ENCODE assay signal across 29 cellular contexts in the genomic region with DNA sequence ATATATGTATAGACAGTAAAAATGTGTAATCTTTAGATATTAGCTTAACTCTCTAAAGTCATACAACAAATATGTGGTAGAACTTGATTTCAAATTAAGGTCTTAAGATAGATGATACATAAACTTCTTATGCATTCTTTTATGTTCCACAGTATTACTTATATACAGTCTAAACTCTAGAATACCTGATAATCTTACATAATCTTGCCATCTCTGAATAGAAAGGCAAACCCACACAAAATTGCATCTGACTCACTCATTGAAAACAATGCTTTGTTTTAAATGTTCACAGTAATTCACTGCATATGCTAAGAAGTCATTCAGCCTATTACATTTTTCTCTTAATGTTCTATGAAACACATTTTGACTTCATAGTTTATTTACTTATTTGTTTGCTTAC. TPM values are rescaled to one million over a fixed set of nuclear protein-coding genes. Genes with fewer than 3 reads are reported as not detected.
DNase-seq lines count a peak whose midpoint lies in the region; FAIRE-seq and TF ChIP-seq lines count a peak whose summit lies in the region.
"Had no signal": no experiment of that assay in that cellular context is flagged by ENCODE, and none has a peak within 500 bp of the region (broad histone marks: within the 10 kb centered on the region; RNA-seq: fewer than 3 reads in every experiment).

No MANE protein-coding gene starts in this region.

- H3K79me2 ChIP-seq in astrocyte (ENCODE audit: insufficient read depth, low read length): no peaks in the 10 kb centered on the region
- H3K79me2 ChIP-seq: hepatocyte had no signal

- H3K9ac ChIP-seq in astrocyte (ENCODE audit: low read length) (no peak overlapping the region), colonic mucosa (ENCODE audit: low read depth in 2 of 2, low read length in 2 of 2) (no peak overlapping the region)

- H3K27ac Mint-ChIP-seq in astrocyte (ENCODE audit: unreplicated experiment) (no peak overlapping the region), type B pancreatic cell (peak overlapping the region; percentile 46)
- no peak overlapping the region for H3K27ac Mint-ChIP-seq in activated T-helper 2 cell treated with anti-CD3 and anti-CD28 coated beads, Interferon-gamma antibody, Interleukin-2, Interleukin-4, amounts not matched to agents 10 μg/mL and 5 μg/mL and 100 μg/mL, durations not matched to agents 14 hours and 24 hours and 36 hours
- H3K27ac Mint-ChIP-seq: activated CD8-positive, alpha-beta T cell treated with anti-CD3 and anti-CD28 coated beads, Interleukin-2, amount 10 ng/mL, durations not matched to agents 7 days and 5 days; CD8-positive, alpha-beta T cell; progenitor cell of endocrine pancreas; T-helper 17 cell had no signal

- intact Hi-C loops in colonic mucosa (cut with DNase I): no loop called here
- intact Hi-C loops in activated T-helper 2 cell treated with anti-CD3 and anti-CD28 coated beads, Interferon-gamma antibody, Interleukin-2, Interleukin-4, amounts not matched to agents 10 μg/mL and 5 μg/mL and 100 μg/mL, durations not matched to agents 14 hours and 24 hours and 36 hours (cut with micrococcal nuclease): no loop called here

- H3K9me3 Mint-ChIP-seq in astrocyte (ENCODE audit: unreplicated experiment) (peaks cover 3% of the 10 kb centered on the region), type B pancreatic cell (peaks cover 4% of the 10 kb centered on the region)
- H3K9me3 Mint-ChIP-seq in activated T-helper 2 cell treated with anti-CD3 and anti-CD28 coated beads, Interferon-gamma antibody, Interleukin-2, Interleukin-4, amounts not matched to agents 10 μg/mL and 5 μg/mL and 100 μg/mL, durations not matched to agents 14 hours and 24 hours and 36 hours: peaks cover 4% of the 10 kb centered on the region

- H4K20me1 ChIP-seq in astrocyte (ENCODE audit: insufficient read depth, low read length): no peaks in the 10 kb centered on the region

- peak; percentile 23 for DNase-seq in NOMO-1 treated with DMSO at 0.1 percent for 48 hours (lab: John Stamatoyannopoulos, UW; ENCODE audit: unreplicated experiment)
- no peak for DNase-seq in NOMO-1 treated with dmso at 0.1 percent for 144 hours (lab: John Stamatoyannopoulos, UW; ENCODE audit: unreplicated experiment)
- DNase-seq in astrocyte (ENCODE audit: low read depth): peak; percentile 9
- DNase-seq in fibroblast of pulmonary artery (ENCODE audit: low read depth): peak; percentile 61
- no peak for DNase-seq in type B pancreatic cell (ENCODE audit: extremely low spot score, unreplicated experiment)
- DNase-seq in colonic mucosa: no peak
- no peak for DNase-seq in activated T-helper 2 cell treated with anti-CD3 and anti-CD28 coated beads, Interferon-gamma antibody, Interleukin-2, Interleukin-4, amounts not matched to agents 10 μg/mL and 5 μg/mL and 100 μg/mL, durations not matched to agents 14 hours and 24 hours and 36 hours (ENCODE audit: low spot score)
- no peak for DNase-seq in HuH-7.5 (ENCODE audit: low spot score)
- DNase-seq: activated CD4-positive, alpha-beta T cell treated with anti-CD3 and anti-CD28 coated beads for 1 hour; activated CD8-positive, alpha-beta T cell treated with anti-CD3 and anti-CD28 coated beads, Interleukin-2, amount 10 ng/mL, durations not matched to agents 7 days and 5 days; activated effector memory CD4-positive, alpha-beta T cell treated with Interleukin-2 at 50 U/mL for 16 hours; body of pancreas; CD8-positive, alpha-beta T cell; effector CD4-positive, alpha-beta T cell; erythroblast; H7; mesendoderm; NCI-H1092 treated with DMSO at 0.1 percent for 48 hours; NCI-H1930; NCI-H526; RPMI8226; stimulated activated naive CD4-positive, alpha-beta T cell; T-helper 17 cell had no signal

- no peak overlapping the region for H3K27ac ChIP-seq in astrocyte (ENCODE audit: low read depth, low read length)
- H3K27ac ChIP-seq in colonic mucosa: no peak overlapping the region
- H3K27ac ChIP-seq: 22Rv1, body of pancreas, gastroesophageal sphincter, hepatocyte had no signal

- FAIRE-seq in astrocyte (lab: Jason Lieb, UNC): no peak
- FAIRE-seq: GM12892 had no signal

- H3K4me3 Mint-ChIP-seq in astrocyte (ENCODE audit: unreplicated experiment) (no peak overlapping the region), type B pancreatic cell (no peak overlapping the region)
- H3K4me3 Mint-ChIP-seq in activated T-helper 2 cell treated with anti-CD3 and anti-CD28 coated beads, Interferon-gamma antibody, Interleukin-2, Interleukin-4, amounts not matched to agents 10 μg/mL and 5 μg/mL and 100 μg/mL, durations not matched to agents 14 hours and 24 hours and 36 hours (ENCODE audit: low read depth): no peak overlapping the region
- H3K4me3 Mint-ChIP-seq: activated CD8-positive, alpha-beta T cell treated with anti-CD3 and anti-CD28 coated beads, Interleukin-2, amount 10 ng/mL, durations not matched to agents 7 days and 5 days; CD8-positive, alpha-beta T cell; T-helper 17 cell had no signal

- H3K4me2 ChIP-seq in astrocyte (ENCODE audit: low read length): no peak overlapping the region
- H3K4me2 ChIP-seq: hepatocyte had no signal

- TF ChIP-seq CTCF in astrocyte (IDR thresholded peaks at IDR 0.05; ENCODE audit: insufficient read depth, low read depth, low read length): no peak
- TF ChIP-seq CTCF in fibroblast of pulmonary artery (IDR thresholded peaks at IDR 0.05; ENCODE audit: low read length, missing control alignments): no peak
- TF ChIP-seq CTCF in type B pancreatic cell (conservative IDR thresholded peaks at IDR 0.05): no peak
- TF ChIP-seq CTCF in colonic mucosa (IDR thresholded peaks at IDR 0.05): no peak

- no peaks in the 10 kb centered on the region for H3K4me1 ChIP-seq in astrocyte (ENCODE audit: insufficient read depth, low read length)
- H3K4me1 ChIP-seq in colonic mucosa: no peaks in the 10 kb centered on the region
- H3K4me1 ChIP-seq: gastroesophageal sphincter had no signal

- no peaks in the 10 kb centered on the region for H3K36me3 ChIP-seq in astrocyte (ENCODE audit: insufficient read depth, low read length)
- no peaks in the 10 kb centered on the region for H3K36me3 ChIP-seq in colonic mucosa
- H3K36me3 ChIP-seq: gastroesophageal sphincter had no signal

- H3K27me3 Mint-ChIP-seq in astrocyte (ENCODE audit: low read depth, unreplicated experiment) (no peaks in the 10 kb centered on the region), type B pancreatic cell (no peaks in the 10 kb centered on the region)
- no peaks in the 10 kb centered on the region for H3K27me3 Mint-ChIP-seq in activated T-helper 2 cell treated with anti-CD3 and anti-CD28 coated beads, Interferon-gamma antibody, Interleukin-2, Interleukin-4, amounts not matched to agents 10 μg/mL and 5 μg/mL and 100 μg/mL, durations not matched to agents 14 hours and 24 hours and 36 hours (ENCODE audit: low read depth)
- H3K27me3 Mint-ChIP-seq: progenitor cell of endocrine pancreas, T-helper 17 cell had no signal

- H3K27me3 ChIP-seq in astrocyte (ENCODE audit: insufficient read depth, low read length): no peaks in the 10 kb centered on the region
- no peaks in the 10 kb centered on the region for H3K27me3 ChIP-seq in colonic mucosa
- H3K27me3 ChIP-seq: body of pancreas, gastroesophageal sphincter, hepatocyte had no signal

- peaks cover 18% of the 10 kb centered on the region for H3K4me1 Mint-ChIP-seq in astrocyte (ENCODE audit: low read depth, unreplicated experiment)
- H3K4me1 Mint-ChIP-seq in type B pancreatic cell (ENCODE audit: unreplicated experiment): peaks cover 4% of the 10 kb centered on the region
- no peaks in the 10 kb centered on the region for H3K4me1 Mint-ChIP-seq in activated T-helper 2 cell treated with anti-CD3 and anti-CD28 coated beads, Interferon-gamma antibody, Interleukin-2, Interleukin-4, amounts not matched to agents 10 μg/mL and 5 μg/mL and 100 μg/mL, durations not matched to agents 14 hours and 24 hours and 36 hours (ENCODE audit: low read depth)

- no peaks in the 10 kb centered on the region for H3K9me3 ChIP-seq in astrocyte (ENCODE audit: insufficient read depth, low read depth, low read length)
- H3K9me3 ChIP-seq in colonic mucosa: no peaks in the 10 kb centered on the region
- H3K9me3 ChIP-seq: body of pancreas had no signal

- no peaks in the 10 kb centered on the region for H3K36me3 Mint-ChIP-seq in astrocyte (ENCODE audit: low read depth, unreplicated experiment)
- no peaks in the 10 kb centered on the region for H3K36me3 Mint-ChIP-seq in type B pancreatic cell
- H3K36me3 Mint-ChIP-seq in activated T-helper 2 cell treated with anti-CD3 and anti-CD28 coated beads, Interferon-gamma antibody, Interleukin-2, Interleukin-4, amounts not matched to agents 10 μg/mL and 5 μg/mL and 100 μg/mL, durations not matched to agents 14 hours and 24 hours and 36 hours (ENCODE audit: low read depth): no peaks in the 10 kb centered on the region

- H3K4me3 ChIP-seq in astrocyte (ENCODE audit: insufficient read depth, low read depth, low read length) (no peak overlapping the region), fibroblast of pulmonary artery (replicated peaks; ENCODE audit: low read depth, low read length) (no peak overlapping the region), colonic mucosa (no peak overlapping the region)
- H3K4me3 ChIP-seq: body of pancreas, gastroesophageal sphincter, hepatocyte had no signal

- no peak overlapping the region for H2AFZ ChIP-seq in astrocyte (ENCODE audit: low read depth, low read length)
- H2AFZ ChIP-seq: hepatocyte had no signal

RNA-seq across cellular contexts. Expression of gene SULT1B1, which starts 10.1 kb away (rescaled TPM):
- total RNA-seq in astrocyte (0.11 and 0.24 TPM in 2 replicates), type B pancreatic cell (ENCODE audit: low replicate concordance) (2.5 and 4.4 TPM in 2 replicates), colonic mucosa (100 to 1,000 TPM; 129 to 323 TPM)
- 0.11 and 0.25 TPM in 2 replicates for total RNA-seq in activated T-helper 2 cell treated with anti-CD3 and anti-CD28 coated beads, Interferon-gamma antibody, Interleukin-2, Interleukin-4, amounts not matched to agents 10 μg/mL and 5 μg/mL and 100 μg/mL, durations not matched to agents 14 hours and 24 hours and 36 hours
- total RNA-seq: H7, myocyte had no signal

Comparison
In these comparisons a context has a peak if more than half of its experiments do, and no peak if none do; other contexts are left out.
1. DNase-seq: peak in NOMO-1 treated with DMSO at 0.1 percent for 48 hours (single experiment), astrocyte (single experiment) and fibroblast of pulmonary artery (single experiment); none in NOMO-1 treated with dmso at 0.1 percent for 144 hours (single experiment), type B pancreatic cell (single experiment), colonic mucosa (single experiment), activated T-helper 2 cell treated with anti-CD3 and anti-CD28 coated beads, Interferon-gamma antibody, Interleukin-2, Interleukin-4, amounts not matched to agents 10 μg/mL and 5 μg/mL and 100 μg/mL, durations not matched to agents 14 hours and 24 hours and 36 hours (single experiment) and HuH-7.5 (single experiment).
2. RNA of gene SULT1B1, which starts 10.1 kb away (total RNA-seq): 129 to 323 TPM in colonic mucosa; 2.5 to 4.4 TPM in type B pancreatic cell, 0.11 to 0.25 TPM in activated T-helper 2 cell treated with anti-CD3 and anti-CD28 coated beads, Interferon-gamma antibody, Interleukin-2, Interleukin-4, amounts not matched to agents 10 μg/mL and 5 μg/mL and 100 μg/mL, durations not matched to agents 14 hours and 24 hours and 36 hours and 0.11 to 0.24 TPM in astrocyte; every median in the first group is over 10 times any median in the second.